8 cellular contexts compared by ENCODE assay signal in genomic region chr1:32612189-32612881, GRCh38. TPM values are rescaled to one million over a fixed set of nuclear protein-coding genes. Genes with fewer than 3 reads are reported as not detected.
DNase-seq lines count a peak whose midpoint lies in the region; ATAC-seq, FAIRE-seq and TF ChIP-seq lines count a peak whose summit lies in the region.

No MANE protein-coding gene starts in this region.

- peaks cover 5% of the 10 kb centered on the region for H3K4me1 Mint-ChIP-seq in activated naive CD8-positive, alpha-beta T cell treated with anti-CD3 and anti-CD28 coated beads, Interleukin-2, amount 50 U/mL, for 24 hours

- no peaks in the 10 kb centered on the region for H3K36me3 ChIP-seq in tibial nerve

- FAIRE-seq in HTR-8/SVneo (lab: Jason Lieb, UNC): no peak

- TF ChIP-seq EP300 in tibial nerve (IDR thresholded peaks at IDR 0.05): no peak

- peak overlapping the region; percentile 68 for H3K4me3 Mint-ChIP-seq in activated naive CD8-positive, alpha-beta T cell treated with anti-CD3 and anti-CD28 coated beads, Interleukin-2, amount 50 U/mL, for 24 hours

- intact Hi-C loops in Right ventricle myocardium superior (cut with DNase I): no loop called here

- peak overlapping the region in 1 of 4 donors; percentile 15 for H3K27ac ChIP-seq in tibial nerve

- peaks cover 4% of the 10 kb centered on the region for H3K36me3 Mint-ChIP-seq in activated naive CD8-positive, alpha-beta T cell treated with anti-CD3 and anti-CD28 coated beads, Interleukin-2, amount 50 U/mL, for 24 hours (ENCODE audit: low read depth)

- TF ChIP-seq CTCF in omental fat pad (IDR thresholded peaks at IDR 0.05): no peak
- peak in 3 of 5 experiments; percentile 11 to 41 (median 39) for TF ChIP-seq CTCF in tibial nerve (IDR thresholded peaks at IDR 0.05)

- in situ Hi-C loops in ACHN (cut with HindIII; ENCODE audit: low pct_ligation_motif_present, low pct_unique_long_range_greater_than_20kb, low sequenced_read_pairs): no loop called here

- peaks cover 0 to 15% (median 0%) of the 10 kb centered on the region in 4 donors for H3K4me1 ChIP-seq in tibial nerve

- H3K27me3 ChIP-seq in tibial nerve: no peaks in the 10 kb centered on the region

- H3K27ac Mint-ChIP-seq in activated naive CD8-positive, alpha-beta T cell treated with anti-CD3 and anti-CD28 coated beads, Interleukin-2, amount 50 U/mL, for 24 hours: no peak overlapping the region

- H3K9me3 ChIP-seq in tibial nerve: no peaks in the 10 kb centered on the region

- H3K4me3 ChIP-seq in tibial nerve: peak overlapping the region; percentile 8 to 52 (median 34)

- WGBS in tibial nerve, 2 donors: 8 to 12% methylated on average over 24 to 35 of the region's 35 CpGs

- DNase-seq in ACHN (peak; percentile 86), HTR-8/SVneo (ENCODE audit: insufficient read length, low spot score) (peak; percentile 92), RPMI7951 (ENCODE audit: low read depth) (peak; percentile 86), Right ventricle myocardium superior (peak; percentile 94), omental fat pad (ENCODE audit: low spot score) (peak; percentile 68), tibial nerve (ENCODE audit: low spot score in 2 of 2) (peak; percentile 49 to 63)
- peak; percentile 72 for DNase-seq in activated naive CD8-positive, alpha-beta T cell treated with anti-CD3 and anti-CD28 coated beads, Interleukin-2, amount 50 U/mL, for 24 hours

- no peaks in the 10 kb centered on the region for H3K27me3 Mint-ChIP-seq in activated naive CD8-positive, alpha-beta T cell treated with anti-CD3 and anti-CD28 coated beads, Interleukin-2, amount 50 U/mL, for 24 hours

- no peaks in the 10 kb centered on the region for H3K9me3 Mint-ChIP-seq in activated naive CD8-positive, alpha-beta T cell treated with anti-CD3 and anti-CD28 coated beads, Interleukin-2, amount 50 U/mL, for 24 hours

- ATAC-seq in GM18909 (IDR thresholded peaks at IDR 0.05; ENCODE audit: poor library complexity, unreplicated experiment) (peak; percentile 76), Right ventricle myocardium superior (ENCODE audit: poor library complexity) (peak; percentile 100), omental fat pad (ENCODE audit: low FRiP score) (peak; percentile 98)
- peak; percentile 97 for ATAC-seq in activated naive CD8-positive, alpha-beta T cell treated with anti-CD3 and anti-CD28 coated beads, Interleukin-2, amount 50 U/mL, for 24 hours

- TF ChIP-seq POLR2A in tibial nerve (IDR thresholded peaks at IDR 0.05): no peak

RNA-seq across cellular contexts. Expression of gene ZBTB8OS, which starts 38.0 kb away (rescaled TPM):
- total RNA-seq in RPMI7951 (2014; rRNA removed; shearing (Covaris generic)): 62.4 and 83.5 TPM in 2 replicates
- 34.4 TPM for total RNA-seq in Right ventricle myocardium superior
- 10 to 100 TPM; 12.5 to 36.7 (median 23.3) TPM for total RNA-seq in omental fat pad
- total RNA-seq in tibial nerve: 10 to 100 TPM; 12.2 to 38.1 (median 23.8) TPM

RNA-seq across cellular contexts. Expression of gene RBBP4, which starts 38.7 kb away (rescaled TPM):
- 83.0 and 90.5 TPM in 2 replicates for total RNA-seq in RPMI7951 (2014; rRNA removed; shearing (Covaris generic))
- total RNA-seq in Right ventricle myocardium superior: 89.7 TPM
- 100 to 1,000 TPM in 1 of 4 donors, 10 to 100 TPM in 3; 85.4 to 113 (median 93.2) TPM for total RNA-seq in omental fat pad
- total RNA-seq in tibial nerve: 100 to 1,000 TPM in 3 of 4 donors, 10 to 100 TPM in 1; 79.7 to 135 (median 109) TPM

Comparison
In these comparisons a context has a peak if more than half of its experiments do, and no peak if none do; other contexts are left out.
1. CTCF ChIP-seq: peak in tibial nerve (3 of 5); none in omental fat pad (0 of 3).
2. Peak in every context shown above with its lines, with median percentiles within 50 percentile points of each other: DNase-seq and ATAC-seq.